22 cellular contexts compared by ENCODE assay signal in the genomic region with DNA sequence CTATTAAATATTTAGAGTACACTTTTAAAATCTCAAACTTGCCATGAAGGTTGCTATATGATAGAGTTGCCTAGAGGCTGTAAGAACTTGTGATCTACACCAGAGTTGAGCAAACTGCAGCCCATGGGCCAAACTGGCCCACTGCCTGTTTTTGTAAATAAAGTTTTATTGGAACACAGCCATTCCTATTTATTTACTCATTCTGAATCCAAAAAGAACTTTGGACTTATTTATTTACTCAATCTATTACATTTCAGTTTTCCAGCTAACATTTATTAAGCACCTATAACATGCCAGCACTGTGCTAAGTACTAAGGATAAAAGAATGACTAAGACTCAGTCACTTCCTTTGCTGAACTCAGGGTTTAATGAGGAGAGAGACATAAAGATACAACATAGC.
"Had no signal": no experiment of that assay in that cellular context is flagged by ENCODE, and none has a peak within 500 bp of the region (broad histone marks: within the 10 kb centered on the region; RNA-seq: fewer than 3 reads in every experiment).

No MANE protein-coding gene starts in this region.

- H3K9me3 ChIP-seq: adrenal gland, suprapubic skin had no signal

- ATAC-seq: activated T-helper 17 cell treated with anti-CD3 and anti-CD28 coated beads, Interleukin-2, amount 50 U/mL, for 72 hours; left lung; naive thymus-derived CD8-positive, alpha-beta T cell; right cardiac atrium; stimulated activated effector memory CD8-positive, alpha-beta T cell treated with anti-CD3 and anti-CD28 coated beads, Interleukin-12 subunit alpha, Interleukin-12 subunit beta, amount 100 ng/mL, for 72 hours; stimulated activated naive CD8-positive, alpha-beta T cell treated with anti-CD3 and anti-CD28 coated beads, Interleukin-15, amount 100 ng/mL, for 72 hours had no signal

- H3K4me2 ChIP-seq: neural progenitor cell had no signal

- H3K36me3 ChIP-seq: adrenal gland, ascending aorta, left lung, neural progenitor cell, suprapubic skin, tibial nerve had no signal

- H3K4me1 ChIP-seq: adrenal gland, ascending aorta, left lung, neural progenitor cell, suprapubic skin, tibial nerve had no signal

- H3K4me3 ChIP-seq: adrenal gland, ascending aorta, dorsolateral prefrontal cortex, left lung, neural progenitor cell, suprapubic skin, tibial nerve had no signal

- H3K9me3 Mint-ChIP-seq: T-helper 2 cell treated with Interferon-gamma antibody and Interleukin-4, amounts not matched to agents 5 μg/mL and 100 μg/mL, for 36 hours had no signal

- DNase-seq: activated CD4-positive, alpha-beta T cell treated with anti-CD3 and anti-CD28 coated beads for 1 hour; activated CD4-positive, alpha-beta T cell treated with anti-CD3 and anti-CD28 coated beads, Interleukin-2, amount 50 U/mL, for 1 hour; activated T-cell treated with anti-CD3 and anti-CD28 coated beads, Interleukin-2, amount 50 U/mL, for 24 hours; adrenal gland; dorsolateral prefrontal cortex; endodermal cell; left lung; naive thymus-derived CD8-positive, alpha-beta T cell; posterior cingulate gyrus; right cardiac atrium; stimulated activated CD4-positive, alpha-beta T cell treated with anti-CD3 and anti-CD28 coated beads, Interleukin-1b, Interleukin-23, amount 100 ng/mL, for 48 hours; stimulated activated naive CD8-positive, alpha-beta T cell treated with anti-CD3 and anti-CD28 coated beads, Interleukin-15, amount 100 ng/mL, for 72 hours had no signal

- H3K27ac ChIP-seq: adrenal gland, ascending aorta, dorsolateral prefrontal cortex, left lung, neural progenitor cell, suprapubic skin, tibial nerve had no signal

- H3K27me3 Mint-ChIP-seq: activated T-cell treated with anti-CD3 and anti-CD28 coated beads, Interleukin-2, amount 50 U/mL, for 24 hours; central memory CD8-positive, alpha-beta T cell; stimulated activated naive CD8-positive, alpha-beta T cell treated with anti-CD3 and anti-CD28 coated beads, Interleukin-15, amount 100 ng/mL, for 72 hours had no signal

- H3K4me1 Mint-ChIP-seq: activated T-helper 17 cell treated with anti-CD3 and anti-CD28 coated beads, Interleukin-2, amount 50 U/mL, for 72 hours; central memory CD8-positive, alpha-beta T cell; endodermal cell; naive thymus-derived CD8-positive, alpha-beta T cell; stimulated activated effector memory CD8-positive, alpha-beta T cell treated with anti-CD3 and anti-CD28 coated beads, Interleukin-12 subunit alpha, Interleukin-12 subunit beta, amount 100 ng/mL, for 72 hours; stimulated activated naive CD8-positive, alpha-beta T cell treated with anti-CD3 and anti-CD28 coated beads, Interleukin-15, amount 100 ng/mL, for 72 hours had no signal

- H3K9ac ChIP-seq: neural progenitor cell had no signal

- H3K36me3 Mint-ChIP-seq: activated naive CD8-positive, alpha-beta T cell; stimulated activated effector memory CD8-positive, alpha-beta T cell treated with anti-CD3 and anti-CD28 coated beads, Interleukin-12 subunit alpha, Interleukin-12 subunit beta, amount 100 ng/mL, for 72 hours had no signal

- H3K27ac Mint-ChIP-seq: activated naive CD8-positive, alpha-beta T cell; activated T-cell treated with anti-CD3 and anti-CD28 coated beads, Interleukin-2, amount 50 U/mL, for 24 hours; activated T-helper 17 cell treated with anti-CD3 and anti-CD28 coated beads, Interleukin-2, amount 50 U/mL, for 72 hours; endodermal cell; naive thymus-derived CD8-positive, alpha-beta T cell; neural progenitor cell; stimulated activated effector memory CD8-positive, alpha-beta T cell treated with anti-CD3 and anti-CD28 coated beads, Interleukin-12 subunit alpha, Interleukin-12 subunit beta, amount 100 ng/mL, for 72 hours; stimulated activated naive CD8-positive, alpha-beta T cell treated with anti-CD3 and anti-CD28 coated beads, Interleukin-15, amount 100 ng/mL, for 72 hours; T-helper 2 cell treated with Interferon-gamma antibody and Interleukin-4, amounts not matched to agents 5 μg/mL and 100 μg/mL, for 36 hours had no signal

- H3K27me3 ChIP-seq: adrenal gland, ascending aorta, dorsolateral prefrontal cortex, left lung, neural progenitor cell, suprapubic skin, tibial nerve had no signal

- H3K4me3 Mint-ChIP-seq: activated naive CD8-positive, alpha-beta T cell; activated T-cell treated with anti-CD3 and anti-CD28 coated beads, Interleukin-2, amount 50 U/mL, for 24 hours; activated T-helper 17 cell treated with anti-CD3 and anti-CD28 coated beads, Interleukin-2, amount 50 U/mL, for 72 hours; central memory CD8-positive, alpha-beta T cell; endodermal cell; naive thymus-derived CD8-positive, alpha-beta T cell; neural progenitor cell; stimulated activated effector memory CD8-positive, alpha-beta T cell treated with anti-CD3 and anti-CD28 coated beads, Interleukin-12 subunit alpha, Interleukin-12 subunit beta, amount 100 ng/mL, for 72 hours; stimulated activated naive CD8-positive, alpha-beta T cell treated with anti-CD3 and anti-CD28 coated beads, Interleukin-15, amount 100 ng/mL, for 72 hours; T-helper 2 cell treated with Interferon-gamma antibody and Interleukin-4, amounts not matched to agents 5 μg/mL and 100 μg/mL, for 36 hours had no signal

- H2AFZ ChIP-seq: neural progenitor cell had no signal

- FAIRE-seq: colon had no signal
